17 cellular contexts compared by ENCODE assay signal in the genomic region with DNA sequence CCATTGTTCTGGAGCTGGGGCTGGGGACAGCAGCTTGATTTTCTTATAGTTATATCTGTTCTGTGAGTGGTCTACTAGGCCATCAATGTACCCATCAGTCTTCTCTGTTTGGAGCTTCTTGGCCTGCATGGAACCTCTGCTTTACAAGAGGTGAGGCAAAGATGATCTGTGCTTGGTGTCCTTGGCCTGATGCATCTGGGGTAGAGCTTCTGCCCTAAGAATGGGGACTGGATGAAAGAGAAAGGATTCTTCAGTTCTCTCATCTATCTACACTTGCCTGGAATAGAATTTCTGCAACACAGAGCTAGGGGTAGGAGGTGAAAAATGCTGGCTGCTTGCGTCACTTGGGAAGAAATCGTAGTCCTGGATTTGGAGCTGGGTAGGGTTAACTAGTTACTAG.
"Had no signal": no experiment of that assay in that cellular context is flagged by ENCODE, and none has a peak within 500 bp of the region (broad histone marks: within the 10 kb centered on the region; RNA-seq: fewer than 3 reads in every experiment).

No MANE protein-coding gene starts in this region.

- H3K4me3 Mint-ChIP-seq: activated CD8-positive, alpha-beta T cell treated with anti-CD3 and anti-CD28 coated beads for 36 hours; nephron progenitor cell; stimulated activated naive CD8-positive, alpha-beta T cell treated with anti-CD3 and anti-CD28 coated beads, Interleukin-15, amount 100 ng/mL, for 72 hours had no signal

- H3K4me3 ChIP-seq: coronary artery, psoas muscle, sigmoid colon, spleen, testis had no signal

- ATAC-seq: activated CD8-positive, alpha-beta T cell treated with anti-CD3 and anti-CD28 coated beads for 36 hours; activated naive CD4-positive, alpha-beta T cell treated with anti-CD3 and anti-CD28 coated beads, Interleukin-2, amount 50 U/mL, for 72 hours; psoas muscle; stimulated activated naive CD8-positive, alpha-beta T cell treated with anti-CD3 and anti-CD28 coated beads, Interleukin-15, amount 100 ng/mL, for 72 hours had no signal

- H3K27me3 ChIP-seq: sigmoid colon, spleen, testis had no signal

- H3K27ac ChIP-seq: psoas muscle, sigmoid colon, spleen, testis, WERI-Rb-1 had no signal

- H3K9me3 ChIP-seq: psoas muscle, sigmoid colon, spleen, testis had no signal

- H3K36me3 Mint-ChIP-seq: activated naive CD4-positive, alpha-beta T cell treated with anti-CD3 and anti-CD28 coated beads, Interleukin-2, amount 50 U/mL, for 72 hours had no signal

- H3K9me3 Mint-ChIP-seq: activated CD8-positive, alpha-beta T cell treated with anti-CD3 and anti-CD28 coated beads for 36 hours; activated naive CD4-positive, alpha-beta T cell treated with anti-CD3 and anti-CD28 coated beads, Interleukin-2, amount 50 U/mL, for 72 hours; nephron progenitor cell; stimulated activated naive CD8-positive, alpha-beta T cell treated with anti-CD3 and anti-CD28 coated beads, Interleukin-15, amount 100 ng/mL, for 72 hours had no signal

- DNase-seq: activated CD4-positive, alpha-beta T cell treated with anti-CD3 and anti-CD28 coated beads for 4 hours; activated CD8-positive, alpha-beta T cell treated with anti-CD3 and anti-CD28 coated beads for 36 hours; activated gamma-delta T cell; activated T-cell treated with anti-CD3 and anti-CD28 coated beads, Interleukin-2, amount 50 U/mL, for 48 hours; central memory CD4-positive, alpha-beta T cell; effector CD4-positive, alpha-beta T cell; foreskin fibroblast; left ventricle myocardium superior; nephron progenitor cell; psoas muscle; sigmoid colon; spleen; stimulated activated naive CD8-positive, alpha-beta T cell treated with anti-CD3 and anti-CD28 coated beads, Interleukin-15, amount 100 ng/mL, for 72 hours; testis; WERI-Rb-1 had no signal

- H3K27ac Mint-ChIP-seq: activated CD8-positive, alpha-beta T cell treated with anti-CD3 and anti-CD28 coated beads for 36 hours had no signal

- H3K27me3 Mint-ChIP-seq: activated CD8-positive, alpha-beta T cell treated with anti-CD3 and anti-CD28 coated beads for 36 hours; stimulated activated naive CD8-positive, alpha-beta T cell treated with anti-CD3 and anti-CD28 coated beads, Interleukin-15, amount 100 ng/mL, for 72 hours had no signal
